Comparison of ENCODE assay signal across 8 cellular contexts in the genomic region with DNA sequence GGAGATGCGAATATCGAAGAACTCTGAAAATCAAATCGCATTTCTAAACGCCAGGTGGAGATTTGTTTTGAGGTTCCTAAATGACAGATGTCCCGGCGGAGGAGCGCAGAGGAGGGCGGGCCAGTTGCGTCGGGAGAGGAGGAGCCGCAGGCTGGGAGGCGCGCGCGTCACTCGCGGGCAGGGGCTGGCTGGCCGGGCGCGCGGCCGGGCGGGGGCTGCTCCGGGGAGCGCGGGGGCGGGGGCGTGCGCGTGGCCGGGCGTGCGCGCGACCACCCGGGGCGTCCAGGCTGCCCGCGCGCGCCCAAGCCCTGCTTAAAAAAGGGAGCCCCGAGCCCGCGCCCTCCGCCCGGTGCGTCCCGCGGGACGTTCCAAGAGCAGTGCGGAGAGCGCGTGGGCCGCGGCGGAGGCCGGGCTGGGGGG. TPM values are rescaled to one million over a fixed set of nuclear protein-coding genes. Genes with fewer than 3 reads are reported as not detected.
DNase-seq lines count a peak whose midpoint lies in the region; ATAC-seq and TF ChIP-seq lines count a peak whose summit lies in the region.

No MANE protein-coding gene starts in this region.

- TF ChIP-seq CTCF in AG04450 (IDR thresholded peaks at IDR 0.05; ENCODE audit: low read depth, low read length), result no peak

- H3K9me3 ChIP-seq in AG04450 (ENCODE audit: control insufficient read depth, insufficient read depth, low read length), result no peaks in the 10 kb centered on the region

- no peaks in the 10 kb centered on the region for H3K27me3 ChIP-seq in AG04450 (ENCODE audit: control insufficient read depth, insufficient read depth, low read length)

- peak overlapping the region; percentile 65 for H3K27ac ChIP-seq in AG04450 (ENCODE audit: low read depth, low read length)

- ATAC-seq in GM18873 (IDR thresholded peaks at IDR 0.05; ENCODE audit: low FRiP score, unreplicated experiment) (peak; percentile 52), HG03135 (IDR thresholded peaks at IDR 0.05; ENCODE audit: unreplicated experiment) (peak; percentile 72)

- H3K4me3 ChIP-seq in AG04450 (ENCODE audit: low read depth, low read length), result peak overlapping the region; percentile 59

- CTCF ChIA-PET in AG04450 (lab: Charles Lee), result interaction anchor here (0.7 to 7.1 kb wide), 2 partner anchors 15 to 45 kb away, joined by 4 to 73 read pairs; no protein-coding TSS in a partner anchor

- POLR2A ChIA-PET in AG04450 (lab: Yijun Ruan, JAX), result interaction anchor here (0.7 to 3.0 kb wide), 4 partner anchors 10 to 47 kb away, joined by 3 to 15 read pairs (median 8); a partner anchor contains a TSS

- DNase-seq in AG04450 (ENCODE audit: low read depth, low spot score) (no peak), NCI-H446 (lab: John Stamatoyannopoulos, UW) (peak; percentile 67 to 91), cerebellum (ENCODE audit: low spot score) (peak; percentile 99), kidney tubule cell (ENCODE audit: low spot score) (peak; percentile 90)
- DNase-seq in activated CD4-positive, alpha-beta T cell treated with anti-CD3 and anti-CD28 coated beads for 24 hours (ENCODE audit: low read depth in 2 of 2), result peak; percentile 66 to 74
- DNase-seq in stimulated activated CD4-positive, alpha-beta T cell treated with anti-CD3 and anti-CD28 coated beads, Interleukin-1b, Interleukin-23, amount 100 ng/mL, for 24 hours (ENCODE audit: low read depth in 4 of 4, low spot score in 1 of 4), result peak; percentile 50 to 79 (median 66)

RNA-seq across cellular contexts. Expression of a gene that starts 47.3 kb away (rescaled TPM):
- 260 and 330 TPM in 2 replicates for polyA plus RNA-seq in AG04450 (2011; rRNA removed)
- polyA minus RNA-seq in AG04450 (2011; rRNA and poly(A)+ RNA removed), result 42.3 and 55.1 TPM in 2 replicates
- 334 TPM for total RNA-seq in cerebellum
